8 cellular contexts compared by ENCODE assay signal in the genomic region with DNA sequence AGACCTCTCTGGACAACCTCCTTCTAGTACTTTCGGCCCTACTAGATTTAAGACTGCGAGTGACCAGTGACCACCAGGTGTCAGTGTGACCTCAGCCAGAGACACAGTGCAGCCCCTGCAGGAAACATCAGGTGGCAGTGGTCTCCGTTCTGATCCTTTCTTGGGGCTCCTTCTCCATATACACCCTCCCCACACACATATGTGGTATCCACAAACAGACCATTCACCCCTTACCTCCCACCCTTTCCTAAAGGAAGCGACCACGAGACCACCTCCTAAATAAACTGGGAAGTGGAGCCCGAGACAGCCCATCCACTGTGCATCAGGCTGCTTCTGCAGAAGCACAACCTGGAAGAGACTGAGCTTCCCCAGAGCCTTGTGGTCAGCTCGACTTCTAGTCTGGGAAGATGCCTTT. TPM values are rescaled to one million over a fixed set of nuclear protein-coding genes. Genes with fewer than 3 reads are reported as not detected.
DNase-seq lines count a peak whose midpoint lies in the region; ATAC-seq, FAIRE-seq and TF ChIP-seq lines count a peak whose summit lies in the region.

No MANE protein-coding gene starts in this region.

- no peaks in the 10 kb centered on the region for H3K79me2 ChIP-seq in endothelial cell of umbilical vein (ENCODE audit: control insufficient read depth, insufficient read depth, low read length)

- no peaks in the 10 kb centered on the region for H3K27me3 ChIP-seq in endothelial cell of umbilical vein (ENCODE audit: control insufficient read depth in 2 of 2, insufficient read depth in 2 of 2, low read length in 2 of 2)

- peaks cover 0 to 7% of the 10 kb centered on the region in 2 experiments for H3K36me3 ChIP-seq in endothelial cell of umbilical vein (ENCODE audit: control insufficient read depth in 2 of 2, extremely low read depth in 1 of 2, insufficient read depth in 2 of 2, low read length in 2 of 2)

- H3K4me3 ChIP-seq in endothelial cell of umbilical vein (replicated peaks in 1 of 3; ENCODE audit: insufficient read depth in 1 of 3, low read depth in 1 of 3, low read length in 3 of 3), result no peak overlapping the region

- no peak overlapping the region for H3K4me2 ChIP-seq in endothelial cell of umbilical vein (ENCODE audit: insufficient read depth, low read length)

- DNase-seq in AG20443 (ENCODE audit: low spot score), result peak; percentile 83
- DNase-seq in GM19240 (ENCODE audit: insufficient read length, low spot score), result peak; percentile 79
- DNase-seq in NCI-H82 (lab: John Stamatoyannopoulos, UW), result peak; percentile 69
- peak; percentile 77 for DNase-seq in activated CD8-positive, alpha-beta memory T cell treated with anti-CD3 and anti-CD28 coated beads for 24 hours
- peak; percentile 81 for DNase-seq in endothelial cell of umbilical vein (ENCODE audit: low read depth, low spot score)
- peak; percentile 68 for DNase-seq in mucosa of gallbladder (ENCODE audit: low spot score)
- peak; percentile 37 for DNase-seq in stimulated activated CD8-positive, alpha-beta memory T cell treated with anti-CD3 and anti-CD28 coated beads, Interleukin-7, amount 100 ng/mL, for 24 hours (ENCODE audit: low read depth)

- no peak overlapping the region for H2AFZ ChIP-seq in endothelial cell of umbilical vein (ENCODE audit: low read depth, low read length)

- H4K20me1 ChIP-seq in endothelial cell of umbilical vein (replicated peaks; ENCODE audit: control insufficient read depth, extremely low read depth, insufficient read depth, low read length), result no peaks in the 10 kb centered on the region

- FAIRE-seq in endothelial cell of umbilical vein (lab: Jason Lieb, UNC), result peak; percentile 87

- POLR2A ChIA-PET in endothelial cell of umbilical vein (lab: Charles Lee), result no interaction called here

- peaks cover 11% of the 10 kb centered on the region for H3K4me1 ChIP-seq in endothelial cell of umbilical vein (ENCODE audit: control insufficient read depth, extremely low read depth, insufficient read depth, low read length)

- ATAC-seq in HG02970 (IDR thresholded peaks at IDR 0.05; ENCODE audit: low FRiP score, unreplicated experiment), result no peak

- dilution Hi-C loops in endothelial cell of umbilical vein (cut with MboI; ENCODE audit: extremely low pct_ligation_motif_present, low sequenced_read_pairs), result no loop called here

- no peak overlapping the region for H3K27ac ChIP-seq in endothelial cell of umbilical vein (ENCODE audit: insufficient read depth, low read depth, low read length)

- CTCF ChIA-PET in endothelial cell of umbilical vein (lab: Charles Lee), result interaction anchor here (0.7 to 2.5 kb wide), 6 partner anchors 19 to 305 kb away, joined by 3 to 27 read pairs (median 6); no protein-coding TSS in a partner anchor

- no peak for TF ChIP-seq POLR2A in endothelial cell of umbilical vein (IDR thresholded peaks at IDR 0.05; ENCODE audit: low read depth, low read length)

- TF ChIP-seq CTCF in endothelial cell of umbilical vein (IDR thresholded peaks at IDR 0.05; ENCODE audit: extremely low read depth in 1 of 2, insufficient read depth in 1 of 2, low read depth in 1 of 2, low read length in 2 of 2), result peak; percentile 91 to 97

- no peaks in the 10 kb centered on the region for H3K9me3 ChIP-seq in endothelial cell of umbilical vein (replicated peaks; ENCODE audit: control insufficient read depth, insufficient read depth, low read length)

- BruUV-seq in endothelial cell of umbilical vein (replicated peaks; lab: Mats Ljungman, UMichigan), result no TSS peak

- no peaks in the 10 kb centered on the region for H3K9me1 ChIP-seq in endothelial cell of umbilical vein (replicated peaks; ENCODE audit: control insufficient read depth, extremely low read depth, insufficient read depth, low read length)

- intact Hi-C loops in endothelial cell of umbilical vein (cut with micrococcal nuclease), result loop anchor here (1.0 kb wide), 1 partner anchor 145 kb away; no protein-coding TSS in a partner anchor

- H3K9ac ChIP-seq in endothelial cell of umbilical vein (replicated peaks; ENCODE audit: extremely low read depth, insufficient read depth, low read length), result no peak overlapping the region

TF ChIP-seq in endothelial cell of umbilical vein, 7 proteins besides CTCF, POLR2A, EP300 and RAD21:
- no peak for TF ChIP-seq MAX (IDR thresholded peaks at IDR 0.05; ENCODE audit: insufficient read depth, insufficient read length)
- TF ChIP-seq POLR2AphosphoS5 (IDR thresholded peaks at IDR 0.05; ENCODE audit: insufficient read depth, low read depth, low read length), result no peak
- no peak for TF ChIP-seq MYC (IDR thresholded peaks at IDR 0.05; ENCODE audit: low read depth, low read length)
- no peak for TF ChIP-seq GATA2 (IDR thresholded peaks at IDR 0.05; ENCODE audit: insufficient read depth, insufficient read length, low read depth, low read length)
- TF ChIP-seq EZH2 (IDR thresholded peaks at IDR 0.05; ENCODE audit: borderline replicate concordance, low read depth, low read length, severe bottlenecking), result no peak
- TF ChIP-seq JUN (IDR thresholded peaks at IDR 0.05; ENCODE audit: borderline replicate concordance, insufficient read depth, insufficient read length, low read depth), result no peak
- TF ChIP-seq FOS (IDR thresholded peaks at IDR 0.05; ENCODE audit: borderline replicate concordance, insufficient read depth, low read length), result no peak

RNA-seq across cellular contexts. Expression of gene CYP2D6, which starts 38.5 kb away (rescaled TPM):
- total RNA-seq in endothelial cell of umbilical vein (0.91 and 0.97 TPM in 2 replicates), mucosa of gallbladder (2.7 TPM)
- 0.25 TPM in 2 replicates for polyA plus RNA-seq in endothelial cell of umbilical vein
- 0.06 TPM in 1 of 2 replicates, not detected in the other for polyA plus RNA-seq in endothelial cell of umbilical vein (2011; cell fraction: cytosol; rRNA removed)
- polyA plus RNA-seq in endothelial cell of umbilical vein (2011; cell fraction: nucleus; rRNA removed), result 3.4 and 4.2 TPM in 2 replicates
- 0.34 and 0.40 TPM in 2 replicates for polyA plus RNA-seq in endothelial cell of umbilical vein (2012)
- polyA minus RNA-seq in endothelial cell of umbilical vein, result 0.13 and 0.68 TPM in 2 replicates
- not detected for polyA minus RNA-seq in endothelial cell of umbilical vein (2011; cell fraction: cytosol; rRNA and poly(A)+ RNA removed)
- 0.67 and 0.87 TPM in 2 replicates for polyA minus RNA-seq in endothelial cell of umbilical vein (2011; cell fraction: nucleus; rRNA and poly(A)+ RNA removed)
